31 cellular contexts compared by ENCODE assay signal in genomic region chr6:33252758-33253157, GRCh38. TPM values are rescaled to one million over a fixed set of nuclear protein-coding genes. Genes with fewer than 3 reads are reported as not detected.
DNase-seq lines count a peak whose midpoint lies in the region; ATAC-seq, FAIRE-seq and TF ChIP-seq lines count a peak whose summit lies in the region.
"Had no signal": no experiment of that assay in that cellular context is flagged by ENCODE, and none has a peak within 500 bp of the region (broad histone marks: within the 10 kb centered on the region; RNA-seq: fewer than 3 reads in every experiment).

No MANE protein-coding gene starts in this region.

- H3K4me1 Mint-ChIP-seq in dendritic cell treated with granulocyte-macrophage colony-stimulating factor and Interleukin-4, amounts not matched to agents 40 ng/mL and 50 ng/mL, for 4 days (ENCODE audit: low read depth) = peaks cover 49% of the 10 kb centered on the region

- H3K9me3 Mint-ChIP-seq in dendritic cell treated with granulocyte-macrophage colony-stimulating factor and Interleukin-4, amounts not matched to agents 40 ng/mL and 50 ng/mL, for 4 days = no peaks in the 10 kb centered on the region
- H3K9me3 Mint-ChIP-seq: activated naive CD4-positive, alpha-beta T cell treated with anti-CD3 and anti-CD28 coated beads, Interleukin-2, amount 50 U/mL, for 72 hours; effector memory CD8-positive, alpha-beta T cell; IgD-negative memory B cell had no signal

- peaks cover 41% of the 10 kb centered on the region for H3K36me3 Mint-ChIP-seq in dendritic cell treated with granulocyte-macrophage colony-stimulating factor and Interleukin-4, amounts not matched to agents 40 ng/mL and 50 ng/mL, for 4 days (ENCODE audit: low read depth)

- no peak overlapping the region for H3K4me3 Mint-ChIP-seq in dendritic cell treated with granulocyte-macrophage colony-stimulating factor and Interleukin-4, amounts not matched to agents 40 ng/mL and 50 ng/mL, for 4 days
- H3K4me3 Mint-ChIP-seq: effector memory CD8-positive, alpha-beta T cell; IgD-negative memory B cell had no signal

- H3K27me3 Mint-ChIP-seq in dendritic cell treated with granulocyte-macrophage colony-stimulating factor and Interleukin-4, amounts not matched to agents 40 ng/mL and 50 ng/mL, for 4 days = no peaks in the 10 kb centered on the region
- H3K27me3 Mint-ChIP-seq: effector memory CD8-positive, alpha-beta T cell; IgD-negative memory B cell had no signal

- intact Hi-C loops in dendritic cell treated with granulocyte-macrophage colony-stimulating factor and Interleukin-4, amounts not matched to agents 40 ng/mL and 50 ng/mL, for 4 days (cut with micrococcal nuclease) = no loop called here

- TF ChIP-seq CTCF in D721Med (IDR thresholded peaks at IDR 0.05; ENCODE audit: insufficient read depth, missing control alignments) = no peak

- peak overlapping the region; percentile 47 for H3K27ac Mint-ChIP-seq in dendritic cell treated with granulocyte-macrophage colony-stimulating factor and Interleukin-4, amounts not matched to agents 40 ng/mL and 50 ng/mL, for 4 days
- H3K27ac Mint-ChIP-seq: effector memory CD8-positive, alpha-beta T cell had no signal

- FAIRE-seq in D721Med (lab: Jason Lieb, UNC) = no peak
- FAIRE-seq: frontal cortex, kidney had no signal

- no peak for ATAC-seq in SK-N-SH treated with all-trans-retinoic acid at 6 μM for 48 hours
- ATAC-seq in HG03025 (IDR thresholded peaks at IDR 0.05; ENCODE audit: low FRiP score, unreplicated experiment) = no peak
- ATAC-seq: activated naive CD4-positive, alpha-beta T cell treated with anti-CD3 and anti-CD28 coated beads, Interleukin-2, amount 50 U/mL, for 72 hours; effector memory CD8-positive, alpha-beta T cell; heart right ventricle; stimulated activated naive CD8-positive, alpha-beta T cell treated with anti-CD3 and anti-CD28 coated beads, Interleukin-15, Interleukin-2, amounts not matched to agents 100 U/mL and 50 U/mL, for 24 hours had no signal

- DNase-seq in A172 (ENCODE audit: low spot score) (peak; percentile 29), EL (peak; percentile 53), SK-N-DZ (ENCODE audit: low spot score) (no peak), D721Med (ENCODE audit: insufficient read length, low spot score) (no peak), CD1c-positive myeloid dendritic cell (ENCODE audit: extremely low spot score) (no peak)
- DNase-seq: activated CD4-positive, alpha-beta T cell treated with anti-CD3 and anti-CD28 coated beads, Interleukin-2, amount 50 U/mL, for 48 hours; activated CD8-positive, alpha-beta memory T cell treated with anti-CD3 and anti-CD28 coated beads, Interleukin-2, amount 50 U/mL, for 4 hours; Caco-2; cortex of kidney; effector memory CD8-positive, alpha-beta T cell; erythroblast; GF-D8; GOT3; heart right ventricle; kidney; NCI-H1694; NCI-H446 treated with DMSO at 0.1 percent for 48 hours; NCI-H774; posterior cingulate gyrus; RPMI8226; stimulated activated CD4-positive, alpha-beta T cell treated with anti-CD3 and anti-CD28 coated beads, Interleukin-1b, Interleukin-23, amount 100 ng/mL, for 48 hours; stimulated activated naive CD8-positive, alpha-beta T cell treated with anti-CD3 and anti-CD28 coated beads, Interleukin-15, Interleukin-2, amounts not matched to agents 100 U/mL and 50 U/mL, for 24 hours; T-helper 1 cell; thyroid gland had no signal

TF ChIP-seq in SK-N-SH treated with all-trans-retinoic acid at 6 μM for 48 hours, 23 proteins besides CTCF, POLR2A, EP300 and RAD21:
- TF ChIP-seq ZC3H10 (CRISPR knock-in tag; IDR thresholded peaks at IDR 0.05) (no peak), SNAI2 (CRISPR knock-in tag; IDR thresholded peaks at IDR 0.05) (no peak), ISL1 (CRISPR knock-in tag; IDR thresholded peaks at IDR 0.05) (peak; percentile 84), CSRNP3 (CRISPR knock-in tag; IDR thresholded peaks at IDR 0.05) (no peak), CSDC2 (CRISPR knock-in tag; IDR thresholded peaks at IDR 0.05) (no peak), ZNF8 (CRISPR knock-in tag; IDR thresholded peaks at IDR 0.05) (peak; percentile 83)

RNA-seq across cellular contexts. Expression of gene VPS52, which starts 18.9 kb away (rescaled TPM):
- 23.2 and 34.3 TPM in 2 replicates for total RNA-seq in A172 (2014; rRNA removed; shearing (Covaris generic))
- 36.0 and 38.6 TPM in 2 replicates for polyA plus RNA-seq in SK-N-DZ (2014; cell fraction: cytosol; rRNA removed)
- polyA plus RNA-seq in SK-N-DZ (2014; cell fraction: nucleus; rRNA removed) = 104 and 130 TPM in 2 replicates

RNA-seq across cellular contexts. Expression of gene RPS18, which starts 19.1 kb away (rescaled TPM):
- total RNA-seq in A172 (2014; rRNA removed; shearing (Covaris generic)) = 2,019 and 2,446 TPM in 2 replicates
- polyA plus RNA-seq in SK-N-DZ (2014; cell fraction: cytosol; rRNA removed) = 7,428 and 7,555 TPM in 2 replicates
- 3,035 and 5,193 TPM in 2 replicates for polyA plus RNA-seq in SK-N-DZ (2014; cell fraction: nucleus; rRNA removed)

RNA-seq across cellular contexts. Expression of gene B3GALT4, which starts 24.2 kb away (rescaled TPM):
- total RNA-seq in A172 (2014; rRNA removed; shearing (Covaris generic)) = 0.07 TPM in 2 replicates
- 0.12 and 0.42 TPM in 2 replicates for polyA plus RNA-seq in SK-N-DZ (2014; cell fraction: cytosol; rRNA removed)
- 0.19 and 0.38 TPM in 2 replicates for polyA plus RNA-seq in SK-N-DZ (2014; cell fraction: nucleus; rRNA removed)
- total RNA-seq: myocyte had no signal

RNA-seq across cellular contexts. Expression of gene WDR46, which starts 36.3 kb away (rescaled TPM):
- total RNA-seq in A172 (2014; rRNA removed; shearing (Covaris generic)) = 77.9 and 95.4 TPM in 2 replicates
- polyA plus RNA-seq in SK-N-DZ (2014; cell fraction: cytosol; rRNA removed) = 105 and 106 TPM in 2 replicates
- polyA plus RNA-seq in SK-N-DZ (2014; cell fraction: nucleus; rRNA removed) = 200 and 246 TPM in 2 replicates

RNA-seq across cellular contexts. Expression of gene PFDN6, which starts 36.6 kb away (rescaled TPM):
- total RNA-seq in A172 (2014; rRNA removed; shearing (Covaris generic)) = 85.3 and 93.7 TPM in 2 replicates
- 107 and 170 TPM in 2 replicates for polyA plus RNA-seq in SK-N-DZ (2014; cell fraction: cytosol; rRNA removed)
- 81.3 and 118 TPM in 2 replicates for polyA plus RNA-seq in SK-N-DZ (2014; cell fraction: nucleus; rRNA removed)

Comparison
In these comparisons a context has a peak if more than half of its experiments do, and no peak if none do; other contexts are left out.
1. DNase-seq: peak in A172 (single experiment) and EL (single experiment); none in SK-N-DZ (single experiment), D721Med (single experiment) and CD1c-positive myeloid dendritic cell (single experiment).